12 cellular contexts compared by ENCODE assay signal in genomic region chr3:115698851-115699535, GRCh38.
A peak's percentile ranks its signal among the peaks of the same experiment; 100 is the strongest.
DNase-seq lines count a peak whose midpoint lies in the region; ATAC-seq, FAIRE-seq and TF ChIP-seq lines count a peak whose summit lies in the region.
"Had no signal": no experiment of that assay in that cellular context is flagged by ENCODE, and none has a peak within 500 bp of the region (broad histone marks: within the 10 kb centered on the region; RNA-seq: fewer than 3 reads in every experiment).

No MANE protein-coding gene starts in this region.

- no peak overlapping the region for H3K4me2 ChIP-seq in HepG2 (ENCODE audit: low read depth, low read length)

- DNase-seq in HepG2 (ENCODE audit: low spot score) (no peak), right lobe of liver (no peak), SJCRH30 (peak; percentile 12 to 17), iPS DF 4.7 (ENCODE audit: extremely low read depth, low spot score) (peak; percentile 60), urothelium cell line (ENCODE audit: low spot score) (peak; percentile 13), H54 (ENCODE audit: insufficient read length, low spot score) (no peak), kidney tubule cell (ENCODE audit: low spot score) (no peak), midbrain (lab: John Stamatoyannopoulos, UW) (no peak)
- DNase-seq: activated CD8-positive, alpha-beta memory T cell treated with anti-CD3 and anti-CD28 coated beads, Interleukin-2, amount 50 U/mL, for 48 hours; NCI-H774 had no signal

- H3K9me3 ChIP-seq in HepG2 (ENCODE audit: low read length): peaks cover 11% of the 10 kb centered on the region
- H3K9me3 ChIP-seq in right lobe of liver: no peaks in the 10 kb centered on the region
- no peaks in the 10 kb centered on the region for H3K9me3 ChIP-seq in SJCRH30 (replicated peaks)
- H3K9me3 ChIP-seq: right atrium auricular region had no signal

- intact Hi-C loops in HepG2 (cut with micrococcal nuclease; ENCODE audit: unreplicated experiment): loop anchor here (10.0 kb wide), 1 partner anchor 1324 kb away; no protein-coding TSS in a partner anchor
- intact Hi-C loops in right lobe of liver (cut with DNase I): no loop called here

- CTCF ChIA-PET in HepG2 (lab: Yijun Ruan, JAX; ENCODE audit: low intra/inter-chr PET ratio, low total read pairs): no interaction called here

- no peak for TF ChIP-seq RAD21 in HepG2 (CRISPR knock-in tag; IDR thresholded peaks at IDR 0.05)

- no peak for FAIRE-seq in HepG2 (lab: Jason Lieb, UNC)
- peak; percentile 20 for FAIRE-seq in urothelium cell line (lab: Jason Lieb, UNC)
- FAIRE-seq in H54 (lab: Jason Lieb, UNC): no peak

- no TSS peak for BruUV-seq in HepG2 (replicated peaks; lab: Mats Ljungman, UMichigan)

- TF ChIP-seq POLR2A in HepG2 (IDR thresholded peaks at IDR 0.05; ENCODE audit: insufficient read depth in 1 of 2, low read depth in 2 of 2, low read length in 2 of 2) (no peak), right lobe of liver (IDR thresholded peaks at IDR 0.05) (no peak), H54 (IDR thresholded peaks at IDR 0.05; ENCODE audit: low read depth, low read length) (no peak)

- TF ChIP-seq EP300 in HepG2 (IDR thresholded peaks at IDR 0.05; ENCODE audit: low read depth in 2 of 2, low read length in 2 of 2) (no peak), HepG2 (CRISPR knock-in tag; IDR thresholded peaks at IDR 0.05; ENCODE audit: borderline replicate concordance) (no peak)

- in situ Hi-C loops in HepG2 (cut with HindIII; ENCODE audit: extremely low pct_ligation_motif_present, low pct_unique_long_range_greater_than_20kb): loop anchor here (25.0 kb wide), 1 partner anchor 612 kb away; no protein-coding TSS in a partner anchor

- ATAC-seq in HepG2 (no peak), right lobe of liver (no peak)

- H2AFZ ChIP-seq in HepG2 (ENCODE audit: low read length): no peak overlapping the region

- H3K79me2 ChIP-seq in HepG2 (ENCODE audit: insufficient read depth, low read length): no peaks in the 10 kb centered on the region

- no peaks in the 10 kb centered on the region for H3K4me1 ChIP-seq in HepG2 (ENCODE audit: insufficient read depth, low read length)
- H3K4me1 ChIP-seq in right lobe of liver: no peaks in the 10 kb centered on the region
- H3K4me1 ChIP-seq in SJCRH30: no peaks in the 10 kb centered on the region

- H4K20me1 ChIP-seq in HepG2 (ENCODE audit: insufficient read depth, low read length): no peaks in the 10 kb centered on the region

- no peak for TF ChIP-seq CTCF in HepG2 (CRISPR knock-in tag; IDR thresholded peaks at IDR 0.05)
- TF ChIP-seq CTCF in right lobe of liver (IDR thresholded peaks at IDR 0.05): no peak

- POLR2A ChIA-PET in HepG2 (lab: Yijun Ruan, JAX): no interaction called here

- H3K9ac ChIP-seq in HepG2 (ENCODE audit: insufficient read depth, low read depth, low read length): no peak overlapping the region

- H3K27me3 ChIP-seq in HepG2 (ENCODE audit: control insufficient read depth in 1 of 2, insufficient read depth in 2 of 2, low read length in 2 of 2) (no peaks in the 10 kb centered on the region), right lobe of liver (no peaks in the 10 kb centered on the region), SJCRH30 (no peaks in the 10 kb centered on the region)
- H3K27me3 ChIP-seq: cardiac muscle cell, right atrium auricular region had no signal

- H3K36me3 ChIP-seq in HepG2 (replicated peaks in 1 of 2; ENCODE audit: control insufficient read depth in 1 of 2, insufficient read depth in 2 of 2, low read length in 2 of 2) (no peaks in the 10 kb centered on the region), right lobe of liver (no peaks in the 10 kb centered on the region), SJCRH30 (no peaks in the 10 kb centered on the region)
- H3K36me3 ChIP-seq: cardiac muscle cell, right atrium auricular region had no signal

- H3K4me3 ChIP-seq in HepG2 (replicated peaks in 1 of 3; ENCODE audit: insufficient read depth in 1 of 3, low read depth in 2 of 3, low read length in 3 of 3): no peak overlapping the region
- no peak overlapping the region for H3K4me3 ChIP-seq in right lobe of liver
- no peak overlapping the region for H3K4me3 ChIP-seq in SJCRH30
- H3K4me3 ChIP-seq: cardiac muscle cell, right atrium auricular region had no signal

- H3K27ac ChIP-seq in HepG2 (ENCODE audit: extremely low read length, insufficient read depth, low read length): no peak overlapping the region
- no peak overlapping the region for H3K27ac ChIP-seq in right lobe of liver
- no peak overlapping the region for H3K27ac ChIP-seq in SJCRH30
- H3K27ac ChIP-seq: cardiac muscle cell, right atrium auricular region had no signal

- WGBS in HepG2 (ENCODE audit: low lambda C conversion rate): 63% methylated on average over 8 of the region's 8 CpGs
- WGBS in right lobe of liver (ENCODE audit: insufficient coverage, low coverage, low lambda C conversion rate, missing lambda C conversion rate): 56% methylated on average over 6 of the region's 8 CpGs

TF ChIP-seq in HepG2, 621 proteins besides CTCF, POLR2A, EP300 and RAD21:
- TF ChIP-seq ERF (CRISPR knock-in tag; IDR thresholded peaks at IDR 0.05) (no peak), RFX1 (IDR thresholded peaks at IDR 0.05) (peak; percentile 6; the same call in 1 of the 2 replicates)

Comparison
In these comparisons a context has a peak if more than half of its experiments do, and no peak if none do; other contexts are left out.
1. DNase-seq: peak in SJCRH30 (2 of 2), iPS DF 4.7 (single experiment) and urothelium cell line (single experiment); none in HepG2 (single experiment), right lobe of liver (0 of 3), H54 (single experiment), kidney tubule cell (single experiment) and midbrain (single experiment).